In genomic region chr14:50839048-50839447, GRCh38 we compare ENCODE assay signal across 13 cellular contexts. TPM values are rescaled to one million over a fixed set of nuclear protein-coding genes. Genes with fewer than 3 reads are reported as not detected.
A peak's percentile ranks its signal among the peaks of the same experiment; 100 is the strongest.
DNase-seq lines count a peak whose midpoint lies in the region; ATAC-seq and TF ChIP-seq lines count a peak whose summit lies in the region.
"Had no signal": no experiment of that assay in that cellular context is flagged by ENCODE, and none has a peak within 500 bp of the region (broad histone marks: within the 10 kb centered on the region; RNA-seq: fewer than 3 reads in every experiment).

No MANE protein-coding gene starts in this region.

- no peak overlapping the region for H2AFZ ChIP-seq in neural progenitor cell (replicated peaks)

- H3K36me3 ChIP-seq in brain microvascular endothelial cell (replicated peaks) (no peaks in the 10 kb centered on the region), neural progenitor cell (no peaks in the 10 kb centered on the region)
- H3K36me3 ChIP-seq: gastroesophageal sphincter had no signal

- H3K4me3 Mint-ChIP-seq in neural progenitor cell = no peak overlapping the region
- H3K4me3 Mint-ChIP-seq: type B pancreatic cell had no signal

- H3K27me3 Mint-ChIP-seq in neural progenitor cell (ENCODE audit: insufficient read depth, low read depth) = no peaks in the 10 kb centered on the region

- H3K27me3 ChIP-seq in brain microvascular endothelial cell (replicated peaks) = no peaks in the 10 kb centered on the region
- no peaks in the 10 kb centered on the region for H3K27me3 ChIP-seq in dorsolateral prefrontal cortex
- peaks cover 11% of the 10 kb centered on the region for H3K27me3 ChIP-seq in neural progenitor cell

- H3K4me2 ChIP-seq in neural progenitor cell = no peak overlapping the region

- no peaks in the 10 kb centered on the region for H3K9me3 ChIP-seq in neural progenitor cell (ENCODE audit: low read depth)
- H3K9me3 ChIP-seq: gastroesophageal sphincter had no signal

- H3K4me1 ChIP-seq in neural progenitor cell = peaks cover 14% of the 10 kb centered on the region
- H3K4me1 ChIP-seq: gastroesophageal sphincter had no signal

- in situ Hi-C loops in brain microvascular endothelial cell (cut with HindIII; ENCODE audit: low pct_ligation_motif_present, low sequenced_read_pairs) = no loop called here

- no peak for TF ChIP-seq CTCF in brain microvascular endothelial cell (IDR thresholded peaks at IDR 0.05; ENCODE audit: low read depth, low read length, missing control alignments)
- TF ChIP-seq CTCF in dorsolateral prefrontal cortex (IDR thresholded peaks at IDR 0.05 in 54 of 56, conservative IDR thresholded peaks at IDR 0.05 in 2 of 56; ENCODE audit: low read depth in 1 of 56, partially characterized antibody in 56 of 56) = no peak
- no peak for TF ChIP-seq CTCF in neural progenitor cell (IDR thresholded peaks at IDR 0.05)

- peaks cover 23% of the 10 kb centered on the region for H3K4me1 Mint-ChIP-seq in neural progenitor cell

- no peaks in the 10 kb centered on the region for H3K36me3 Mint-ChIP-seq in neural progenitor cell

- H3K9me3 Mint-ChIP-seq in neural progenitor cell = no peaks in the 10 kb centered on the region
- H3K9me3 Mint-ChIP-seq: type B pancreatic cell had no signal

- no peaks in the 10 kb centered on the region for H3K79me2 ChIP-seq in neural progenitor cell (ENCODE audit: low read depth)

- ATAC-seq in GM18907 (IDR thresholded peaks at IDR 0.05; ENCODE audit: unreplicated experiment) = peak; percentile 74
- ATAC-seq: gastroesophageal sphincter had no signal

- peaks cover 15% of the 10 kb centered on the region for H3F3A ChIP-seq in neural progenitor cell (ENCODE audit: low read depth)

- intact Hi-C loops in dorsolateral prefrontal cortex (cut with DNase I) = no loop called here

- H3K27ac Mint-ChIP-seq in neural progenitor cell = no peak overlapping the region
- H3K27ac Mint-ChIP-seq: type B pancreatic cell had no signal

- H3K27ac ChIP-seq in brain microvascular endothelial cell = no peak overlapping the region
- peak overlapping the region in 8 of 59 donors; percentile 11 to 64 (median 36) for H3K27ac ChIP-seq in dorsolateral prefrontal cortex
- H3K27ac ChIP-seq in neural progenitor cell = no peak overlapping the region
- H3K27ac ChIP-seq: gastroesophageal sphincter, VCaP had no signal

- no peak overlapping the region for H3K4me3 ChIP-seq in brain microvascular endothelial cell (ENCODE audit: low read depth, low read length)
- no peak overlapping the region for H3K4me3 ChIP-seq in dorsolateral prefrontal cortex
- H3K4me3 ChIP-seq in neural progenitor cell = no peak overlapping the region
- H3K4me3 ChIP-seq: gastroesophageal sphincter had no signal

- H3K9ac ChIP-seq in neural progenitor cell = no peak overlapping the region

- peak; percentile 78 for DNase-seq in Daoy (ENCODE audit: low read depth)
- DNase-seq in NCI-H226 = peak; percentile 69
- DNase-seq in brain microvascular endothelial cell = peak; percentile 27
- DNase-seq in dorsolateral prefrontal cortex = no peak
- no peak for DNase-seq in NK-92 treated with Interleukin-12 subunit alpha and Interleukin-12 subunit beta, amount 100 ng/mL, for 24 hours (lab: John Stamatoyannopoulos, UW)
- no peak for DNase-seq in NCI-H2196 treated with DMSO at 0.1 percent for 48 hours (lab: John Stamatoyannopoulos, UW; ENCODE audit: unreplicated experiment)
- DNase-seq in neural progenitor cell (ENCODE audit: low spot score) = no peak

- H4K20me1 ChIP-seq in neural progenitor cell (ENCODE audit: low read depth) = no peaks in the 10 kb centered on the region

RNA-seq across cellular contexts. Expression of gene NIN, which starts 8.1 kb away (rescaled TPM):
- 44.9 and 51.2 TPM in 2 replicates for total RNA-seq in Daoy (2014; rRNA removed; shearing (Covaris generic))
- total RNA-seq in dorsolateral prefrontal cortex = 100 to 1,000 TPM in 25 of 120 experiments, 10 to 100 TPM in 95; 64.4 to 125 (median 88.6) TPM
- total RNA-seq in neural progenitor cell (ENCODE audit: low replicate concordance) = 34.7 and 49.0 TPM in 2 replicates

RNA-seq across cellular contexts. Expression of gene ABHD12B, which starts 32.8 kb away (rescaled TPM):
- total RNA-seq in Daoy (2014; rRNA removed; shearing (Covaris generic)) = not detected in 2 replicates
- 10 to 100 TPM in 60 of 120 experiments, 1 to 10 TPM in 60; 3.5 to 18.6 (median 10.0) TPM for total RNA-seq in dorsolateral prefrontal cortex
- not detected in 2 replicates for total RNA-seq in neural progenitor cell (ENCODE audit: low replicate concordance)
- total RNA-seq: astrocyte, gastroesophageal sphincter, posterior vena cava had no signal

Comparison
In these comparisons a context has a peak if more than half of its experiments do, and no peak if none do; other contexts are left out.
1. DNase-seq: peak in Daoy (single experiment), NCI-H226 (single experiment) and brain microvascular endothelial cell (single experiment); none in dorsolateral prefrontal cortex (0 of 10), NK-92 treated with Interleukin-12 subunit alpha and Interleukin-12 subunit beta, amount 100 ng/mL, for 24 hours (single experiment), NCI-H2196 treated with DMSO at 0.1 percent for 48 hours (single experiment) and neural progenitor cell (single experiment).